Comparison of ENCODE assay signal across 9 cellular contexts in genomic region chr18:31555971-31556747, GRCh38. TPM values are rescaled to one million over a fixed set of nuclear protein-coding genes. Genes with fewer than 3 reads are reported as not detected.
A peak's percentile ranks its signal among the peaks of the same experiment; 100 is the strongest.
DNase-seq lines count a peak whose midpoint lies in the region; ATAC-seq and TF ChIP-seq lines count a peak whose summit lies in the region.
"Had no signal": no experiment of that assay in that cellular context is flagged by ENCODE, and none has a peak within 500 bp of the region (broad histone marks: within the 10 kb centered on the region; RNA-seq: fewer than 3 reads in every experiment).

No MANE protein-coding gene starts in this region.

- DNase-seq in activated gamma-delta T cell treated with Interleukin-2 at 50 U/mL for 16 hours (peak; percentile 11), activated gamma-delta T cell (lab: John Stamatoyannopoulos, UW) (no peak), GOT3 (lab: John Stamatoyannopoulos, UW) (peak; percentile 2), NCI-H1105 (lab: John Stamatoyannopoulos, UW) (peak; percentile 57), T-cell (peak in 15 of 34 experiments; percentile 2 to 30 (median 11)), epidermal melanocyte (ENCODE audit: insufficient read length, low spot score) (peak; percentile 57), middle frontal gyrus (ENCODE audit: extremely low spot score, low spot score) (peak; percentile 56), type B pancreatic cell (ENCODE audit: extremely low spot score, unreplicated experiment) (no peak)

- H3K36me3 Mint-ChIP-seq in T-cell (no peaks in the 10 kb centered on the region), type B pancreatic cell (no peaks in the 10 kb centered on the region)

- peak in 3 of 4 experiments; percentile 27 to 42 (median 32) for ATAC-seq in T-cell (replicated peaks in 1 of 4)

- H3K4me3 Mint-ChIP-seq in T-cell (no peak overlapping the region), type B pancreatic cell (peak overlapping the region; percentile 67)

- no peaks in the 10 kb centered on the region for H3K9me3 Mint-ChIP-seq in T-cell
- H3K9me3 Mint-ChIP-seq in type B pancreatic cell: no peaks in the 10 kb centered on the region

- CTCF ChIA-PET in T-cell (lab: Charles Lee): interaction anchor here (0.6 to 2.1 kb wide), 9 partner anchors 9 to 516 kb away, joined by 3 to 15 read pairs (median 4); no protein-coding TSS in a partner anchor

- peak; percentile 94 for TF ChIP-seq CTCF in type B pancreatic cell (conservative IDR thresholded peaks at IDR 0.05)

- peaks cover 12 to 13% of the 10 kb centered on the region in 2 donors for H3K27me3 Mint-ChIP-seq in T-cell
- H3K27me3 Mint-ChIP-seq in type B pancreatic cell: no peaks in the 10 kb centered on the region

- peaks cover 0 to 2% (median 0%) of the 10 kb centered on the region in 3 donors for H3K4me1 Mint-ChIP-seq in T-cell
- peaks cover 10% of the 10 kb centered on the region for H3K4me1 Mint-ChIP-seq in type B pancreatic cell (ENCODE audit: unreplicated experiment)

- H3K27ac Mint-ChIP-seq in T-cell (no peak overlapping the region), type B pancreatic cell (peak overlapping the region; percentile 25)

- POLR2A ChIA-PET in T-cell (lab: Charles Lee): no interaction called here

RNA-seq across cellular contexts. Expression of gene TTR, which starts 35.5 kb away (rescaled TPM):
- total RNA-seq in T-cell (1 to 10 TPM in 3 of 5 donors, not detected in 2; 1.7 to 2.6 (median 1.9) TPM), type B pancreatic cell (ENCODE audit: low replicate concordance) (2,711 and 3,458 TPM in 2 replicates)
- total RNA-seq: mononuclear cell had no signal

RNA-seq across cellular contexts. Expression of gene DSG2, which starts 58.2 kb away (rescaled TPM):
- total RNA-seq in T-cell (under 1 TPM; 0.07 to 0.83 (median 0.53) TPM), type B pancreatic cell (ENCODE audit: low replicate concordance) (117 and 272 TPM in 2 replicates)

Comparison
In these comparisons a context has a peak if more than half of its experiments do, and no peak if none do; other contexts are left out.
1. DNase-seq: peak in activated gamma-delta T cell treated with Interleukin-2 at 50 U/mL for 16 hours (single experiment), GOT3 (single experiment), NCI-H1105 (single experiment), epidermal melanocyte (single experiment) and middle frontal gyrus (single experiment); none in activated gamma-delta T cell (single experiment) and type B pancreatic cell (single experiment).
2. RNA of gene TTR, which starts 35.5 kb away (total RNA-seq): 2,711 to 3,458 TPM in type B pancreatic cell; 1.7 to 2.6 TPM in T-cell; every median in the first group is over 100 times any median in the second.
3. RNA of gene DSG2, which starts 58.2 kb away (total RNA-seq): 117 to 272 TPM in type B pancreatic cell; 0.07 to 0.83 TPM in T-cell; every median in the first group is over 10 times any median in the second.